17 cellular contexts compared by ENCODE assay signal in genomic region chr1:230226814-230227213, GRCh38.
DNase-seq lines count a peak whose midpoint lies in the region; ATAC-seq, FAIRE-seq and TF ChIP-seq lines count a peak whose summit lies in the region.
"Had no signal": no experiment of that assay in that cellular context is flagged by ENCODE, and none has a peak within 500 bp of the region (broad histone marks: within the 10 kb centered on the region; RNA-seq: fewer than 3 reads in every experiment).

No MANE protein-coding gene starts in this region.

- FAIRE-seq in G401.6 (lab: Jason Lieb, UNC) (peak; percentile 34), TTC549 (lab: Jason Lieb, UNC) (peak; percentile 92)
- FAIRE-seq: GM12892, GM18507 had no signal

- H3K27ac ChIP-seq in coronary artery (peak overlapping the region; percentile 79 to 90), tibial artery (peak overlapping the region; percentile 71 to 87)
- H3K27ac ChIP-seq: BLaER1 treated with 17β-estradiol and CSF1 and Interleukin-3, amounts not matched to agents 10 nM and 100 nM had no signal

- H3K9me3 ChIP-seq in tibial artery, result no peaks in the 10 kb centered on the region
- H3K9me3 ChIP-seq: BLaER1 treated with 17β-estradiol and CSF1 and Interleukin-3, amounts not matched to agents 10 nM and 100 nM had no signal

- ATAC-seq in GM21619 (IDR thresholded peaks at IDR 0.05; ENCODE audit: unreplicated experiment), result no peak
- ATAC-seq: CD8-positive, alpha-beta T cell had no signal

- TF ChIP-seq CTCF in coronary artery (IDR thresholded peaks at IDR 0.05) (no peak), tibial artery (IDR thresholded peaks at IDR 0.05) (no peak)

- DNase-seq in coronary artery (ENCODE audit: low spot score) (no peak), tibial artery (no peak), DMS79 (lab: John Stamatoyannopoulos, UW) (no peak), GM03348 (ENCODE audit: low spot score) (no peak)
- DNase-seq: 8988T; Calu3; CD8-positive, alpha-beta T cell; DND-41; EL; GOT3; H7 had no signal

- intact Hi-C loops in tibial artery (cut with DNase I; ENCODE audit: low total_unique reads), result no loop called here

- no peaks in the 10 kb centered on the region for H3K36me3 ChIP-seq in tibial artery

- H3K4me3 ChIP-seq in coronary artery, result no peak overlapping the region
- H3K4me3 ChIP-seq in tibial artery, result no peak overlapping the region
- H3K4me3 ChIP-seq: BLaER1 treated with 17β-estradiol and CSF1 and Interleukin-3, amounts not matched to agents 10 nM and 100 nM had no signal

- no peaks in the 10 kb centered on the region for H3K27me3 ChIP-seq in tibial artery
- H3K27me3 ChIP-seq: BLaER1 treated with 17β-estradiol and CSF1 and Interleukin-3, amounts not matched to agents 10 nM and 100 nM had no signal

- peaks cover 0 to 68% (median 44%) of the 10 kb centered on the region in 4 donors for H3K4me1 ChIP-seq in tibial artery
